Comparison of ENCODE assay signal across 8 cellular contexts in the genomic region with DNA sequence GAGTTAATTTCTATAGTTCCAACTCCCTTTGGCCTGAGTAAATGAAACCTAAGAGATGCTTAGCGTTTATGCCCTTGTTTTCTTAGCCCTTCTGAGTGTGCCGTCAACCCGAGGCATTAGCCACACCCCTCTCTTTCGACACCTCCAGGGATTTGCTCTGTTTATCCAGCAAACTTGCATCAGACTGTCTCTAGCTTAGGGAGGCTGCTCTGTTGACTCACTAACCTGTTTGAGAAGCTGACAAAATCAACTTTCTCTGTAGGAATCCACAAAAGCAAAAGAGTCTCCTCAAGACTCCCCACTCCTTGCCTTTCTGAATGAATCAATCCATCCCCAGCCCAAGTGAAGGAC.
DNase-seq lines count a peak whose midpoint lies in the region; ATAC-seq and TF ChIP-seq lines count a peak whose summit lies in the region.

No MANE protein-coding gene starts in this region.

- H3K27ac Mint-ChIP-seq in Calu3 (ENCODE audit: unreplicated experiment) (peak overlapping the region; percentile 13), nephron progenitor cell (peak overlapping the region; percentile 30)

- DNase-seq in Calu3 (peak; percentile 85), NCI-H2196 (lab: John Stamatoyannopoulos, UW; ENCODE audit: unreplicated experiment) (peak; percentile 7), epithelial cell of prostate (ENCODE audit: low read depth, low spot score) (peak; percentile 92), nephron progenitor cell (peak; percentile 12), cortex of kidney (lab: John Stamatoyannopoulos, UW) (no peak), CD1c-positive myeloid dendritic cell (ENCODE audit: extremely low spot score) (no peak)
- DNase-seq in stimulated activated CD4-positive, alpha-beta T cell treated with anti-CD3 and anti-CD28 coated beads, Interleukin-4, amount 100 ng/mL, for 1 hour = no peak

- peaks cover 5% of the 10 kb centered on the region for H3K36me3 Mint-ChIP-seq in Calu3 (ENCODE audit: insufficient read depth, unreplicated experiment)
- H3K36me3 Mint-ChIP-seq in nephron progenitor cell (ENCODE audit: low read depth) = peaks cover 11% of the 10 kb centered on the region

- no peak for ATAC-seq in HG02623 (IDR thresholded peaks at IDR 0.05; ENCODE audit: unreplicated experiment)

- TF ChIP-seq CTCF in Calu3 (IDR thresholded peaks at IDR 0.05; ENCODE audit: unreplicated experiment) (no peak), nephron progenitor cell (IDR thresholded peaks at IDR 0.05) (no peak)

- H3K9me3 Mint-ChIP-seq in Calu3 (ENCODE audit: low read depth, unreplicated experiment) = no peaks in the 10 kb centered on the region
- peaks cover 3% of the 10 kb centered on the region for H3K9me3 Mint-ChIP-seq in nephron progenitor cell

- H3K4me3 Mint-ChIP-seq in Calu3 (ENCODE audit: low read depth, unreplicated experiment) (peak overlapping the region; percentile 4), nephron progenitor cell (no peak overlapping the region)

- no TSS peak for BruUV-seq in Calu3 (replicated peaks; lab: Mats Ljungman, UMichigan)

- H3K27ac ChIP-seq in epithelial cell of prostate = peak overlapping the region; percentile 16

- intact Hi-C loops in Calu3 (cut with micrococcal nuclease; ENCODE audit: unreplicated experiment) = no loop called here

- CTCF ChIA-PET in Calu3 (lab: Charles Lee) = interaction anchor here (0.5 to 1.2 kb wide), 6 partner anchors 8 to 994 kb away, joined by 3 to 5 read pairs (median 3); no protein-coding TSS in a partner anchor

- H3K27me3 Mint-ChIP-seq in Calu3 (ENCODE audit: unreplicated experiment) = no peaks in the 10 kb centered on the region
- H3K27me3 Mint-ChIP-seq in nephron progenitor cell (ENCODE audit: low read depth, poor library complexity) = no peaks in the 10 kb centered on the region

- H3K4me1 Mint-ChIP-seq in Calu3 (ENCODE audit: low read depth, unreplicated experiment) (peaks cover 24% of the 10 kb centered on the region), nephron progenitor cell (peaks cover 54% of the 10 kb centered on the region)

Comparison
In these comparisons a context has a peak if more than half of its experiments do, and no peak if none do; other contexts are left out.
1. DNase-seq: peak in Calu3 (single experiment), NCI-H2196 (single experiment), epithelial cell of prostate (single experiment) and nephron progenitor cell (single experiment); none in cortex of kidney (single experiment), CD1c-positive myeloid dendritic cell (single experiment) and stimulated activated CD4-positive, alpha-beta T cell treated with anti-CD3 and anti-CD28 coated beads, Interleukin-4, amount 100 ng/mL, for 1 hour (single experiment).